ENCODE assay signal across 8 cellular contexts in genomic region chr16:30628628-30629342, GRCh38. TPM values are rescaled to one million over a fixed set of nuclear protein-coding genes. Genes with fewer than 3 reads are reported as not detected.
A peak's percentile ranks its signal among the peaks of the same experiment; 100 is the strongest.
DNase-seq lines count a peak whose midpoint lies in the region; ATAC-seq and TF ChIP-seq lines count a peak whose summit lies in the region.

No MANE protein-coding gene starts in this region.

- H3K9me3 Mint-ChIP-seq in chondrocyte (ENCODE audit: low read depth): peaks cover 2% of the 10 kb centered on the region

- CTCF ChIA-PET in HCT116 (lab: Charles Lee): interaction anchor here (0.8 to 1.5 kb wide), 8 partner anchors 13 to 485 kb away, joined by 3 to 15 read pairs (median 5); partner anchors contain the start of gene DCTPP1

- H3K4me3 Mint-ChIP-seq in chondrocyte (ENCODE audit: unreplicated experiment): peak overlapping the region; percentile 48

- H3K9me2 ChIP-seq in HCT116 (ENCODE audit: insufficient read depth): no peaks in the 10 kb centered on the region

- peaks cover 6 to 30% (median 21%) of the 10 kb centered on the region in 10 experiments for H3K4me1 ChIP-seq in BLaER1 treated with 17β-estradiol and CSF1 and Interleukin-3, amounts not matched to agents 10 nM and 100 nM
- peaks cover 4 to 13% of the 10 kb centered on the region in 2 experiments; a peak in 3 of 4 replicates for H3K4me1 ChIP-seq in HCT116 (ENCODE audit: control insufficient read depth in 1 of 2, insufficient read depth in 2 of 2, low read length in 2 of 2)
- peaks cover 10% of the 10 kb centered on the region for H3K4me1 ChIP-seq in lower lobe of right lung

- intact Hi-C loops in HCT116 (cut with micrococcal nuclease): loop anchor here (5.0 kb wide), 3 partner anchors 56 to 196 kb away; partner anchors contain the start of genes DCTPP1, SEPHS2 and ZNF688
- intact Hi-C loops in lower lobe of right lung (cut with DNase I): no loop called here

- H3K4me2 ChIP-seq in BLaER1 treated with 17β-estradiol and CSF1 and Interleukin-3, amounts not matched to agents 10 nM and 100 nM: peak overlapping the region in 10 of 11 experiments; percentile 2 to 72 (median 36); a peak in 13 of 22 replicates
- H3K4me2 ChIP-seq in HCT116 (ENCODE audit: low read length): peak overlapping the region; percentile 56; the same call in 1 of the 2 replicates

- no peak overlapping the region for H3K27ac Mint-ChIP-seq in chondrocyte (ENCODE audit: unreplicated experiment)

- no peak for TF ChIP-seq POLR2A in HCT116 (IDR thresholded peaks at IDR 0.05; ENCODE audit: borderline replicate concordance, extremely low read depth, insufficient read depth, insufficient read length)

- no peaks in the 10 kb centered on the region for H3K36me3 ChIP-seq in BLaER1 treated with 17β-estradiol and CSF1 and Interleukin-3, amounts not matched to agents 10 nM and 100 nM
- H3K36me3 ChIP-seq in HCT116 (ENCODE audit: control insufficient read depth in 1 of 2, insufficient read depth in 2 of 2, low read length in 2 of 2) (no peaks in the 10 kb centered on the region), lower lobe of right lung (no peaks in the 10 kb centered on the region)

- peaks cover 4 to 10% (median 8%) of the 10 kb centered on the region in 11 experiments; a peak in 18 of 22 replicates for H3K9me3 ChIP-seq in BLaER1 treated with 17β-estradiol and CSF1 and Interleukin-3, amounts not matched to agents 10 nM and 100 nM (replicated peaks in 1 of 11)
- H3K9me3 ChIP-seq in HCT116 (ENCODE audit: control insufficient read depth in 1 of 2, insufficient read depth in 1 of 2, low read depth in 1 of 2, low read length in 2 of 2) (no peaks in the 10 kb centered on the region), lower lobe of right lung (no peaks in the 10 kb centered on the region)

- H3K27me3 Mint-ChIP-seq in chondrocyte (ENCODE audit: low read depth): no peaks in the 10 kb centered on the region

- H3K27me3 ChIP-seq in BLaER1 treated with 17β-estradiol and CSF1 and Interleukin-3, amounts not matched to agents 10 nM and 100 nM: no peaks in the 10 kb centered on the region
- H3K27me3 ChIP-seq in HCT116 (ENCODE audit: insufficient read depth, low read length): no peaks in the 10 kb centered on the region
- no peaks in the 10 kb centered on the region for H3K27me3 ChIP-seq in lower lobe of right lung (ENCODE audit: low read depth)

- H3K4me1 Mint-ChIP-seq in chondrocyte (ENCODE audit: low read depth): peaks cover 3% of the 10 kb centered on the region

- peak overlapping the region; percentile 100 for H2AFZ ChIP-seq in HCT116 (ENCODE audit: low read depth, low read length, poor library complexity, severe bottlenecking)

- no peaks in the 10 kb centered on the region for H3K79me2 ChIP-seq in HCT116 (ENCODE audit: insufficient read depth, low read length)

- no peak overlapping the region; a peak in 1 of 22 replicates for H3K27ac ChIP-seq in BLaER1 treated with 17β-estradiol and CSF1 and Interleukin-3, amounts not matched to agents 10 nM and 100 nM
- H3K27ac ChIP-seq in HCT116 (ENCODE audit: low read depth, low read length) (0 out of 2 replicates have a peak overlapping the region, but pooled peaks have one; percentile 18), lower lobe of right lung (peak overlapping the region; percentile 4)

- no peaks in the 10 kb centered on the region for H4K20me1 ChIP-seq in BLaER1 treated with 17β-estradiol and CSF1 and Interleukin-3, amounts not matched to agents 10 nM and 100 nM
- no peaks in the 10 kb centered on the region for H4K20me1 ChIP-seq in HCT116 (ENCODE audit: insufficient read depth)

- POLR2A ChIA-PET in HCT116 (lab: Charles Lee): interaction anchor here (1.5 kb wide), 1 partner anchor 199 kb away, joined by 3 read pairs; the partner anchor contains the start of gene DCTPP1

- ATAC-seq in HCT116 (peak; percentile 94), lower lobe of right lung (peak; percentile 90 to 92), HG03025 (IDR thresholded peaks at IDR 0.05; ENCODE audit: low FRiP score, unreplicated experiment) (no peak)

- TF ChIP-seq RAD21 in HCT116 (IDR thresholded peaks at IDR 0.05; ENCODE audit: low read depth): peak; percentile 89

- RAD21 ChIA-PET in HCT116 (lab: Charles Lee; ENCODE audit: low non-redundant PET in 1 of 2, low total read pairs in 2 of 2, uncharacterized antibody in 2 of 2, unreplicated experiment in 2 of 2): interaction anchor here in 1 of 2 experiments (1.1 kb wide), 1 partner anchor 199 kb away, joined by 5 read pairs; the partner anchor contains the start of gene DCTPP1

- H3K36me3 Mint-ChIP-seq in chondrocyte (ENCODE audit: low read depth): no peaks in the 10 kb centered on the region

- peak; percentile 86 to 94 (median 93) for TF ChIP-seq CTCF in HCT116 (IDR thresholded peaks at IDR 0.05 in 2 of 3, conservative IDR thresholded peaks at IDR 0.05 in 1 of 3; ENCODE audit: borderline replicate concordance in 1 of 3, insufficient read depth in 1 of 3, low read depth in 2 of 3, low read length in 2 of 3)
- TF ChIP-seq CTCF in chondrocyte (IDR thresholded peaks at IDR 0.05): peak; percentile 92
- TF ChIP-seq CTCF in lower lobe of right lung (IDR thresholded peaks at IDR 0.05): peak; percentile 91

- H3K4me3 ChIP-seq in BLaER1 treated with 17β-estradiol and CSF1 and Interleukin-3, amounts not matched to agents 10 nM and 100 nM: no peak overlapping the region
- H3K4me3 ChIP-seq in HCT116 (replicated peaks in 1 of 2; ENCODE audit: low read depth in 1 of 2, low read length in 2 of 2) (no peak overlapping the region), lower lobe of right lung (peak overlapping the region; percentile 5)

- DNase-seq in HCT116 (ENCODE audit: low read depth, low spot score) (peak; percentile 70), NCI-H460 (ENCODE audit: extremely low read depth, low read depth) (peak; percentile 84), chondrocyte (ENCODE audit: low spot score) (no peak), lower lobe of right lung (peak; percentile 87)
- peak; percentile 89 to 96 for DNase-seq in activated CD4-positive, alpha-beta T cell treated with anti-CD3 and anti-CD28 coated beads for 24 hours (ENCODE audit: low read depth in 2 of 2)
- peak; percentile 55 to 94 (median 72) for DNase-seq in stimulated activated CD4-positive, alpha-beta T cell treated with anti-CD3 and anti-CD28 coated beads, TNF-alpha, amount 100 ng/mL, for 1 hour (ENCODE audit: low read depth in 3 of 3, low spot score in 1 of 3)

- no TSS peak for BruUV-seq in HCT116 (replicated peaks; lab: Mats Ljungman, UMichigan)

- 0 out of 22 replicates have a peak overlapping the region, but pooled peaks of 2 of the 11 experiments have one; percentile 4 to 33 for H3K9ac ChIP-seq in BLaER1 treated with 17β-estradiol and CSF1 and Interleukin-3, amounts not matched to agents 10 nM and 100 nM
- H3K9ac ChIP-seq in HCT116 (ENCODE audit: low read length): no peak overlapping the region

TF ChIP-seq in HCT116, 20 proteins besides CTCF, POLR2A, EP300 and RAD21 (continues in another document):
- TF ChIP-seq MAX (IDR thresholded peaks at IDR 0.05) (no peak), CEBPB (IDR thresholded peaks at IDR 0.05; ENCODE audit: low read depth) (no peak)

RNA-seq across cellular contexts. Expression of gene ZNF689, which starts 18.6 kb away (rescaled TPM):
- total RNA-seq in HCT116 (2021; ENCODE audit: unreplicated experiment) (10.3 TPM), chondrocyte (5.9 to 8.5 TPM (median 7.1 TPM) in 3 replicates), lower lobe of right lung (7.7 TPM)
- 6.1 and 7.3 TPM in 2 replicates for polyA plus RNA-seq in HCT116 (2012)
- 8.2 and 10.0 TPM in 2 replicates for total RNA-seq in NCI-H460 (2014; rRNA removed; shearing (Covaris generic))
- 9.2 and 15.2 TPM in 2 replicates for polyA plus RNA-seq in NCI-H460 (2014; cell fraction: nucleus; rRNA removed)

RNA-seq across cellular contexts. Expression of gene PRR14, which starts 22.0 kb away (rescaled TPM):
- 56.2 TPM for total RNA-seq in HCT116 (2021; ENCODE audit: unreplicated experiment)
- polyA plus RNA-seq in HCT116 (2012): 28.8 and 39.7 TPM in 2 replicates
- 13.0 and 15.7 TPM in 2 replicates for total RNA-seq in NCI-H460 (2014; rRNA removed; shearing (Covaris generic))
- polyA plus RNA-seq in NCI-H460 (2014; cell fraction: nucleus; rRNA removed): 25.6 and 32.9 TPM in 2 replicates
- total RNA-seq in chondrocyte: 33.5 to 46.9 TPM (median 42.0 TPM) in 3 replicates
- total RNA-seq in lower lobe of right lung: 46.3 TPM

RNA-seq across cellular contexts. Expression of gene FBRS, which starts 29.4 kb away (rescaled TPM):
- total RNA-seq in HCT116 (2021; ENCODE audit: unreplicated experiment) (65.3 TPM), chondrocyte (49.9 to 54.5 TPM (median 52.8 TPM) in 3 replicates), lower lobe of right lung (68.6 TPM)
- 37.2 and 42.7 TPM in 2 replicates for polyA plus RNA-seq in HCT116 (2012)
- 26.0 and 29.3 TPM in 2 replicates for total RNA-seq in NCI-H460 (2014; rRNA removed; shearing (Covaris generic))
- 34.4 and 37.7 TPM in 2 replicates for polyA plus RNA-seq in NCI-H460 (2014; cell fraction: nucleus; rRNA removed)

RNA-seq across cellular contexts. Expression of gene ZNF785, which starts 43.3 kb away (rescaled TPM):
- total RNA-seq in HCT116 (2021; ENCODE audit: unreplicated experiment) (0.15 TPM), chondrocyte (17.0 to 20.2 TPM (median 17.7 TPM) in 3 replicates), lower lobe of right lung (16.2 TPM)
- polyA plus RNA-seq in HCT116 (2012): 0.03 and 0.04 TPM in 2 replicates
- total RNA-seq in NCI-H460 (2014; rRNA removed; shearing (Covaris generic)): 0.14 and 0.45 TPM in 2 replicates
- 1.4 and 3.8 TPM in 2 replicates for polyA plus RNA-seq in NCI-H460 (2014; cell fraction: nucleus; rRNA removed)

RNA-seq across cellular contexts. Expression of gene ZNF688, which starts 57.3 kb away (rescaled TPM):
- total RNA-seq in HCT116 (2021; ENCODE audit: unreplicated experiment) (3.6 TPM), chondrocyte (11.7 to 15.0 TPM (median 13.7 TPM) in 3 replicates), lower lobe of right lung (13.5 TPM)
- 1.8 and 2.3 TPM in 2 replicates for polyA plus RNA-seq in HCT116 (2012)
- 5.8 and 7.7 TPM in 2 replicates for total RNA-seq in NCI-H460 (2014; rRNA removed; shearing (Covaris generic))
- 6.5 and 12.5 TPM in 2 replicates for polyA plus RNA-seq in NCI-H460 (2014; cell fraction: nucleus; rRNA removed)

Comparison
In these comparisons a context has a peak if more than half of its experiments do, and no peak if none do; other contexts are left out.
1. H3K27ac ChIP-seq: peak in HCT116 (single experiment) and lower lobe of right lung (single experiment); none in BLaER1 treated with 17β-estradiol and CSF1 and Interleukin-3, amounts not matched to agents 10 nM and 100 nM (0 of 11).
2. Peak in every context shown above with its lines, with median percentiles within 50 percentile points of each other: CTCF ChIP-seq.